In the genomic region with DNA sequence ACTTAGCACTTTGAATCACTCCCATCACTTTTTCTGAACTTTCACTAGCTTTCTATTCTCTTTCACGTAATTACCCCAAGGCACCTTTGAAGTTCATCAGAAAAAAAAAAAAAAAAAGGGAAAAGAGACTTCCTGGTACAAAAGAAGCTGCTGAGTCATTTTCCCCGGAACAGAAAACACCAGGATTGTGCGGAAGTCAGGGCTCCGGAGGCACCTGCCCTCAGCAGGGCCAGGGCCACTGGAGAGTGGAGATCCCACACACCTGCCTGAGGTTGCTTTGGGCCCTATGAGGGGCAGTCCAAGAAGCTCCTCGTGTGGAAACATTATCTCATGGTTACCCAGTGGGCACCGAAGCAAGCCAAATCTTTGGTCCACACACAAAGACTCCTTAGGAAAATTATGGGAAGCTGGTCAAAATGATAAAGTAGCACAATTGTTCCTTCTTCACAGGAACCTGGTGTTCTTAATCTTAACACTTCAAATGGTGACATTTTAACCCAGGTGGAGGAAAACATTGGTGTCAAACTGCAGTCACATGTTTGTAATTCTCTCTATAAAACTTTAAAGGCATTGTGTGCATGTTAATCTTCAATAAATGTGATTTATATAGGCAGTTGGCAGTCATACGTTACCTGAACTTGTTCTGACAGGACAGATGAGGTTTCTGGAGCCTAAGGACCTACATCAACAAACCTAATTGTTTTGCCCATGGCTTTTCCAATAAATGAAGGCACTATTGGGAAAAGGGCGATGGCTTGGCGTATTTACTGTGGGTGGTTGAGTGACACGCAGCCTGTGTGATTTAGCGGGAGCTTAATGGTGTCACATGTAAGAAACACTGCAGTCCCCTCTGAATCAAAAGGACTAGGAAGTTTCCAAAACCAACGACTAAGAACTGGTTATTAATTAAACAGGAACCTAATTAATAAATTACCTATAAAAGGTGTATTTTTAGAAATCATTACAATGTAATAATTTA, we compare ENCODE assay signal across 10 cellular contexts. TPM values are rescaled to one million over a fixed set of nuclear protein-coding genes. Genes with fewer than 3 reads are reported as not detected.
DNase-seq lines count a peak whose midpoint lies in the region; ATAC-seq and TF ChIP-seq lines count a peak whose summit lies in the region.
"Had no signal": no experiment of that assay in that cellular context is flagged by ENCODE, and none has a peak within 500 bp of the region (broad histone marks: within the 10 kb centered on the region; RNA-seq: fewer than 3 reads in every experiment).

No MANE protein-coding gene starts in this region.

- BruUV-seq in PC-9 (replicated peaks; lab: Mats Ljungman, UMichigan), result TSS peak; percentile 90

- peak overlapping the region; percentile 74 for H2AFZ ChIP-seq in PC-9
- H2AFZ ChIP-seq in hepatocyte, result no peak overlapping the region
- H2AFZ ChIP-seq: GM23248 had no signal

- intact Hi-C loops in PC-9 (cut with micrococcal nuclease; ENCODE audit: unreplicated experiment), result loop anchor here (2.0 kb wide), 1 partner anchor 23 kb away; a partner anchor contains a TSS

- WGBS in hepatocyte (ENCODE audit: low lambda C conversion rate, missing lambda C conversion rate), result 71% methylated on average over 12 of the region's 12 CpGs

- no peaks in the 10 kb centered on the region for H3K9me2 ChIP-seq in PC-9 (ENCODE audit: insufficient read depth)
- no peaks in the 10 kb centered on the region for H3K9me2 ChIP-seq in hepatocyte (replicated peaks; ENCODE audit: insufficient read depth)

- peak; percentile 48 to 68 for DNase-seq in PC-9
- peak; percentile 51 for DNase-seq in hepatocyte (ENCODE audit: low spot score)
- peak; percentile 90 for DNase-seq in renal cortical epithelial cell (ENCODE audit: low read depth)
- DNase-seq: CD4-positive, alpha-beta T cell; GM23248; naive B cell had no signal

- peaks cover 12% of the 10 kb centered on the region; the same call in 1 of the 2 replicates for H3F3A ChIP-seq in PC-9 (ENCODE audit: insufficient read depth, low read depth)

- TF ChIP-seq CTCF in HEK293 (tag by site-specific recombination; IDR thresholded peaks at IDR 0.05), result no peak
- no peak for TF ChIP-seq CTCF in PC-9 (conservative IDR thresholded peaks at IDR 0.05)
- no peak for TF ChIP-seq CTCF in hepatocyte (IDR thresholded peaks at IDR 0.05; ENCODE audit: poor library complexity)

- H3K4me3 ChIP-seq in HEK293 (ENCODE audit: low read depth, low read length) (no peak overlapping the region), PC-9 (no peak overlapping the region), hepatocyte (no peak overlapping the region)
- H3K4me3 ChIP-seq: GM23248 had no signal

- H3K27me3 ChIP-seq in PC-9 (ENCODE audit: insufficient read depth, low read depth) (no peaks in the 10 kb centered on the region), hepatocyte (no peaks in the 10 kb centered on the region)

- POLR2A ChIA-PET in HEK293 (lab: Yijun Ruan, JAX), result no interaction called here
- POLR2A ChIA-PET in PC-9 (lab: Charles Lee; ENCODE audit: unreplicated experiment), result interaction anchor here (0.6 to 0.7 kb wide), 4 partner anchors 23 to 107 kb away, joined by 4 to 31 read pairs (median 16); no protein-coding TSS in a partner anchor

- ATAC-seq in GM21390 (IDR thresholded peaks at IDR 0.05; ENCODE audit: unreplicated experiment) (no peak), HG02970 (IDR thresholded peaks at IDR 0.05; ENCODE audit: low FRiP score, unreplicated experiment) (no peak), GM21576 (IDR thresholded peaks at IDR 0.05; ENCODE audit: unreplicated experiment) (no peak)

- H3K36me3 ChIP-seq in HEK293 (ENCODE audit: control insufficient read depth in 2 of 2, insufficient read depth in 1 of 2, low read length in 2 of 2) (no peaks in the 10 kb centered on the region), PC-9 (ENCODE audit: low read depth) (no peaks in the 10 kb centered on the region), hepatocyte (replicated peaks; ENCODE audit: insufficient read depth, low read depth) (no peaks in the 10 kb centered on the region)

- H3K79me2 ChIP-seq in PC-9 (ENCODE audit: low read depth) (no peaks in the 10 kb centered on the region), hepatocyte (no peaks in the 10 kb centered on the region)

- H4K20me1 ChIP-seq in PC-9 (ENCODE audit: insufficient read depth) (no peaks in the 10 kb centered on the region), hepatocyte (ENCODE audit: insufficient read depth, poor library complexity, severe bottlenecking) (no peaks in the 10 kb centered on the region)

- CTCF ChIA-PET in HEK293 (lab: Yijun Ruan, JAX) (interaction anchor here (0.7 kb wide), 1 partner anchor 163 kb away, joined by 4 read pairs; no protein-coding TSS in a partner anchor), PC-9 (lab: Charles Lee) (interaction anchor here (0.6 to 0.7 kb wide), 3 partner anchors 10 to 41 kb away, joined by 3 to 6 read pairs (median 6); no protein-coding TSS in a partner anchor)

- H3K4me2 ChIP-seq in PC-9, result peak overlapping the region; percentile 20; the same call in 1 of the 2 replicates
- no peak overlapping the region for H3K4me2 ChIP-seq in hepatocyte

- H3K27ac ChIP-seq in HEK293 (ENCODE audit: extremely low read depth, low read depth, low read length), result no peak overlapping the region
- H3K27ac ChIP-seq in PC-9, result peak overlapping the region; percentile 61
- peak overlapping the region; percentile 70 for H3K27ac ChIP-seq in hepatocyte
- H3K27ac ChIP-seq: GM23248 had no signal

- H3K4me1 ChIP-seq in HEK293 (ENCODE audit: control insufficient read depth, insufficient read depth, low read length) (no peaks in the 10 kb centered on the region), PC-9 (replicated peaks; ENCODE audit: insufficient read depth) (peaks cover 28% of the 10 kb centered on the region), hepatocyte (ENCODE audit: insufficient read depth) (no peaks in the 10 kb centered on the region)

- H3K9me3 ChIP-seq in HEK293 (ENCODE audit: control insufficient read depth, insufficient read depth, low read depth, low read length), result no peaks in the 10 kb centered on the region
- H3K9me3 ChIP-seq in PC-9 (ENCODE audit: insufficient read depth, low read depth), result no peaks in the 10 kb centered on the region
- H3K9me3 ChIP-seq in hepatocyte (ENCODE audit: low read depth), result no peaks in the 10 kb centered on the region

TF ChIP-seq in HEK293, 187 proteins besides CTCF, POLR2A, EP300 and RAD21:
- TF ChIP-seq, protein P1, sequence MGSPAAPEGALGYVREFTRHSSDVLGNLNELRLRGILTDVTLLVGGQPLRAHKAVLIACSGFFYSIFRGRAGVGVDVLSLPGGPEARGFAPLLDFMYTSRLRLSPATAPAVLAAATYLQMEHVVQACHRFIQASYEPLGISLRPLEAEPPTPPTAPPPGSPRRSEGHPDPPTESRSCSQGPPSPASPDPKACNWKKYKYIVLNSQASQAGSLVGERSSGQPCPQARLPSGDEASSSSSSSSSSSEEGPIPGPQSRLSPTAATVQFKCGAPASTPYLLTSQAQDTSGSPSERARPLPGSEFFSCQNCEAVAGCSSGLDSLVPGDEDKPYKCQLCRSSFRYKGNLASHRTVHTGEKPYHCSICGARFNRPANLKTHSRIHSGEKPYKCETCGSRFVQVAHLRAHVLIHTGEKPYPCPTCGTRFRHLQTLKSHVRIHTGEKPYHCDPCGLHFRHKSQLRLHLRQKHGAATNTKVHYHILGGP (tag by site-specific recombination; IDR thresholded peaks at IDR 0.05), result no peak
- TF ChIP-seq YY2 (tag by site-specific recombination; IDR thresholded peaks at IDR 0.05) (no peak), WT1 (tag by site-specific recombination; IDR thresholded peaks at IDR 0.05) (no peak), ZNF157 (tag by site-specific recombination; IDR thresholded peaks at IDR 0.05) (no peak), ZNF121 (tag by site-specific recombination; IDR thresholded peaks at IDR 0.05) (no peak), ZNF140 (tag by site-specific recombination; IDR thresholded peaks at IDR 0.05) (no peak), PRDM1 (tag by site-specific recombination; IDR thresholded peaks at IDR 0.05) (peak; percentile 63)
- TF ChIP-seq, protein P2, sequence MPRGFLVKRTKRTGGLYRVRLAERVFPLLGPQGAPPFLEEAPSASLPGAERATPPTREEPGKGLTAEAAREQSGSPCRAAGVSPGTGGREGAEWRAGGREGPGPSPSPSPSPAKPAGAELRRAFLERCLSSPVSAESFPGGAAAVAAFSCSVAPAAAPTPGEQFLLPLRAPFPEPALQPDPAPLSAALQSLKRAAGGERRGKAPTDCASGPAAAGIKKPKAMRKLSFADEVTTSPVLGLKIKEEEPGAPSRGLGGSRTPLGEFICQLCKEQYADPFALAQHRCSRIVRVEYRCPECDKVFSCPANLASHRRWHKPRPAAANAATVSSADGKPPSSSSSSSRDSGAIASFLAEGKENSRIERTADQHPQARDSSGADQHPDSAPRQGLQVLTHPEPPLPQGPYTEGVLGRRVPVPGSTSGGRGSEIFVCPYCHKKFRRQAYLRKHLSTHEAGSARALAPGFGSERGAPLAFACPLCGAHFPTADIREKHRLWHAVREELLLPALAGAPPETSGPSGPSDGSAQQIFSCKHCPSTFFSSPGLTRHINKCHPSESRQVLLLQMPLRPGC (tag by site-specific recombination; IDR thresholded peaks at IDR 0.05), result no peak

RNA-seq across cellular contexts. Expression of a gene that starts 23.4 kb away (rescaled TPM):
- total RNA-seq in PC-9 (2021) (20.8 and 21.1 TPM in 2 replicates), hepatocyte (10.2 and 11.2 TPM in 2 replicates), renal cortical epithelial cell (24.7 and 31.4 TPM in 2 replicates)
- polyA plus RNA-seq in hepatocyte, result 6.6 and 10.1 TPM in 2 replicates
- total RNA-seq: GM23248 had no signal
- polyA plus RNA-seq: GM23248 had no signal
